In genomic region chr18:7094432-7094831, GRCh38 we compare ENCODE assay signal across 22 cellular contexts. TPM values are rescaled to one million over a fixed set of nuclear protein-coding genes. Genes with fewer than 3 reads are reported as not detected.
DNase-seq lines count a peak whose midpoint lies in the region; ATAC-seq and TF ChIP-seq lines count a peak whose summit lies in the region.
"Had no signal": no experiment of that assay in that cellular context is flagged by ENCODE, and none has a peak within 500 bp of the region (broad histone marks: within the 10 kb centered on the region; RNA-seq: fewer than 3 reads in every experiment).

No MANE protein-coding gene starts in this region.

- H4K20me1 ChIP-seq in osteoblast (ENCODE audit: insufficient read depth, low read length), result no peaks in the 10 kb centered on the region

- H3K36me3 ChIP-seq in left lung, result no peaks in the 10 kb centered on the region
- no peaks in the 10 kb centered on the region for H3K36me3 ChIP-seq in osteoblast (ENCODE audit: insufficient read depth, low read length)
- no peaks in the 10 kb centered on the region for H3K36me3 ChIP-seq in A673 (ENCODE audit: insufficient read depth, low read length, poor library complexity, severe bottlenecking)
- H3K36me3 ChIP-seq: BE2C had no signal

- peak overlapping the region; percentile 2 for H2AFZ ChIP-seq in osteoblast (ENCODE audit: low read length)

- no peak overlapping the region for H3K4me3 ChIP-seq in left lung
- no peak overlapping the region for H3K4me3 ChIP-seq in osteoblast (ENCODE audit: insufficient read depth, low read length)
- no peak overlapping the region for H3K4me3 ChIP-seq in A673 (ENCODE audit: low read depth, low read length, poor library complexity, severe bottlenecking)
- H3K4me3 ChIP-seq: GM12878 had no signal

- peak; percentile 58 for DNase-seq in globus pallidus (ENCODE audit: low spot score)
- no peak for DNase-seq in left lung
- no peak for DNase-seq in osteoblast (ENCODE audit: insufficient read length, low spot score, missing footprints)
- DNase-seq in NCI-H524 treated with DMSO at 0.1 percent for 48 hours (lab: John Stamatoyannopoulos, UW), result no peak
- no peak for DNase-seq in A673 (ENCODE audit: low spot score)
- DNase-seq: BE2C; CD4-positive, CD25-positive, alpha-beta regulatory T cell; DMS153; GF-D8; GOT3; Karpas-422; NCI-H1417 treated with DMSO at 0.1 percent for 48 hours; NCI-H187 treated with DMSO at 0.1 percent for 48 hours; NCI-H226; NCI-H526; PC-3; RPMI8226; SIG-M5 had no signal

- TF ChIP-seq CTCF in left lung (IDR thresholded peaks at IDR 0.05), result no peak
- TF ChIP-seq CTCF in osteoblast (IDR thresholded peaks at IDR 0.05; ENCODE audit: extremely low read depth, low read depth, low read length), result no peak
- TF ChIP-seq CTCF in A673 (conservative IDR thresholded peaks at IDR 0.05; ENCODE audit: low read depth, low read length), result no peak

- H3K4me1 ChIP-seq in left lung, result no peaks in the 10 kb centered on the region
- no peaks in the 10 kb centered on the region for H3K4me1 ChIP-seq in osteoblast (ENCODE audit: insufficient read depth, low read length)
- H3K4me1 ChIP-seq in A673 (ENCODE audit: insufficient read depth, low read length, poor library complexity, severe bottlenecking), result no peaks in the 10 kb centered on the region
- H3K4me1 ChIP-seq: BE2C had no signal

- H3K79me2 ChIP-seq in osteoblast (ENCODE audit: insufficient read depth, low read length), result no peaks in the 10 kb centered on the region

- H3K4me2 ChIP-seq in osteoblast (ENCODE audit: insufficient read depth, low read length), result no peak overlapping the region

- intact Hi-C loops in left lung (cut with DNase I) (no loop called here), A673 (cut with micrococcal nuclease; ENCODE audit: unreplicated experiment) (no loop called here)

- POLR2A ChIA-PET in A673 (lab: Charles Lee; ENCODE audit: low non-redundant PET), result interaction anchor here (0.7 kb wide), 1 partner anchor 292 kb away, joined by 20 read pairs; no protein-coding TSS in a partner anchor

- H3K27me3 ChIP-seq in left lung (no peaks in the 10 kb centered on the region), osteoblast (ENCODE audit: insufficient read depth, low read length) (no peaks in the 10 kb centered on the region), A673 (replicated peaks; ENCODE audit: insufficient read depth, low read depth, low read length, poor library complexity) (no peaks in the 10 kb centered on the region)
- H3K27me3 ChIP-seq: BE2C had no signal

- BruUV-seq in A673 (replicated peaks; lab: Mats Ljungman, UMichigan), result no TSS peak

- CTCF ChIA-PET in A673 (lab: Charles Lee), result no interaction called here

- H3K9me3 ChIP-seq in left lung, result no peaks in the 10 kb centered on the region
- no peaks in the 10 kb centered on the region for H3K9me3 ChIP-seq in osteoblast (ENCODE audit: low read depth, low read length)
- H3K9me3 ChIP-seq in A673 (ENCODE audit: low read depth, low read length, poor library complexity, severe bottlenecking), result peaks cover 12% of the 10 kb centered on the region
- H3K9me3 ChIP-seq: BE2C had no signal

- peak; percentile 74 for ATAC-seq in left lung
- ATAC-seq in GM18858 (IDR thresholded peaks at IDR 0.05; ENCODE audit: unreplicated experiment), result no peak
- no peak for ATAC-seq in HG03469 (IDR thresholded peaks at IDR 0.05; ENCODE audit: unreplicated experiment)
- ATAC-seq: GM12878, HCT116, PC-3 had no signal

- H3K27ac ChIP-seq in left lung (no peak overlapping the region), osteoblast (ENCODE audit: low read depth, low read length) (no peak overlapping the region), A673 (ENCODE audit: low read depth, low read length, poor library complexity, severe bottlenecking) (no peak overlapping the region)

RNA-seq across cellular contexts. Expression of gene LAMA1, which starts 23.2 kb away (rescaled TPM):
- total RNA-seq in left lung (1 to 10 TPM; 2.4 to 4.7 TPM), osteoblast (8.3 and 11.2 TPM in 2 replicates), A673 (2021) (not detected in 2 replicates)
- total RNA-seq: CD4-positive, CD25-positive, alpha-beta regulatory T cell; PC-3 had no signal
